ENCODE assay signal across 9 cellular contexts in genomic region chr1:15027515-15027948, GRCh38.
DNase-seq lines count a peak whose midpoint lies in the region; ATAC-seq, FAIRE-seq and TF ChIP-seq lines count a peak whose summit lies in the region.
"Had no signal": no experiment of that assay in that cellular context is flagged by ENCODE, and none has a peak within 500 bp of the region (broad histone marks: within the 10 kb centered on the region; RNA-seq: fewer than 3 reads in every experiment).

No MANE protein-coding gene starts in this region.

- DNase-seq in BE2C (peak; percentile 57), H54 (ENCODE audit: insufficient read length, low spot score) (peak; percentile 57), RPMI7951 (ENCODE audit: low read depth) (peak; percentile 43), cardiac fibroblast (ENCODE audit: low read depth in 2 of 2) (peak; percentile 49 to 66), iris pigment epithelial cell (ENCODE audit: low read depth) (peak; percentile 34), NCI-H774 (lab: John Stamatoyannopoulos, UW) (no peak)
- DNase-seq in stimulated activated CD4-positive, alpha-beta T cell treated with anti-CD3 and anti-CD28 coated beads, Interleukin-15, amount 100 ng/mL, for 48 hours (ENCODE audit: low read depth in 2 of 2): peak; percentile 6 to 27
- DNase-seq: naive B cell had no signal

- no peaks in the 10 kb centered on the region for H3K27me3 ChIP-seq in BE2C

- no peaks in the 10 kb centered on the region for H3K9me3 ChIP-seq in BE2C

- H3K4me1 ChIP-seq in BE2C: no peaks in the 10 kb centered on the region

- FAIRE-seq in H54 (lab: Jason Lieb, UNC): no peak

- no peak for TF ChIP-seq POLR2A in H54 (IDR thresholded peaks at IDR 0.05; ENCODE audit: low read depth, low read length)

- ATAC-seq in GM21786 (IDR thresholded peaks at IDR 0.05; ENCODE audit: unreplicated experiment): no peak

- H3K36me3 ChIP-seq in BE2C: no peaks in the 10 kb centered on the region

- H3K4me3 ChIP-seq in BE2C (ENCODE audit: low read depth, low read length) (no peak overlapping the region), cardiac fibroblast (replicated peaks in 1 of 2; ENCODE audit: low read depth in 2 of 2, low read length in 2 of 2) (no peak overlapping the region)

- peak; percentile 78 for TF ChIP-seq CTCF in BE2C (IDR thresholded peaks at IDR 0.05; ENCODE audit: low read depth, low read length)
- TF ChIP-seq CTCF in cardiac fibroblast (IDR thresholded peaks at IDR 0.05; ENCODE audit: low read depth, low read length): peak; percentile 79
